ENCODE assay signal across 9 cellular contexts in genomic region chr2:7951490-7951889, GRCh38.
"Had no signal": no experiment of that assay in that cellular context is flagged by ENCODE, and none has a peak within 500 bp of the region (broad histone marks: within the 10 kb centered on the region; RNA-seq: fewer than 3 reads in every experiment).

No MANE protein-coding gene starts in this region.

- H3K4me3 Mint-ChIP-seq: GM23338, HFFc6 had no signal

- H3K9me3 ChIP-seq: HAP-1 had no signal

- H3K4me3 ChIP-seq: GM23338, HAP-1 had no signal

- H3K27ac ChIP-seq: HL-60, KMS-11 had no signal

- H3K9me3 Mint-ChIP-seq: GM23338, HFFc6 had no signal

- ATAC-seq: GM23338, HCT116 had no signal

- H3K4me2 ChIP-seq: GM23338, KMS-11 had no signal

- H3K9ac ChIP-seq: KMS-11 had no signal

- H3K27ac Mint-ChIP-seq: GM23338, HFFc6 had no signal

- H3K4me1 ChIP-seq: HAP-1 had no signal

- DNase-seq: H7, HFFc6, IMR-90, KBM-7 had no signal

- H3K36me3 ChIP-seq: HAP-1 had no signal
